20 cellular contexts compared by ENCODE assay signal in the genomic region with DNA sequence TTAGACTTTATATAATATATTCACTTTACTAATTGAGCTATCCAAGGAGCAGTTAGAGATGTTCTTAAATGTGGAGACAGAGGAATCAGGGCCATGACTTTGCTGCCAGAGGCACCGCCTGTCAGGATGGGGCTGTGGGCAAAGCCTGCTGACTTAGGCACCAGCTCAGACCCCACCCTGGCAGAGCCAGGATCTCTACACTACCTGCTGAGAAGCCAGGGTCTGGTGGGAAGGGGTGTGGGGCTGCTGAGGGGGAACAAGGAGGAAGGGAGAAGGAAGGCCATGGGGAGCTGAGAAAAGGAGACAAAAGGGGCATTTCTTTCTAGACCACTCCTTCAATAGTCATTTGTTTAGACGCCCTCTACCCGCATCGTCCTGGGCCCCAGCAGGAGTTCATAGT.
DNase-seq lines count a peak whose midpoint lies in the region; ATAC-seq and TF ChIP-seq lines count a peak whose summit lies in the region.
"Had no signal": no experiment of that assay in that cellular context is flagged by ENCODE, and none has a peak within 500 bp of the region (broad histone marks: within the 10 kb centered on the region; RNA-seq: fewer than 3 reads in every experiment).

No MANE protein-coding gene starts in this region.

- intact Hi-C loops in dorsolateral prefrontal cortex (cut with DNase I): no loop called here

- no peak for TF ChIP-seq CTCF in dorsolateral prefrontal cortex (IDR thresholded peaks at IDR 0.05 in 54 of 56, conservative IDR thresholded peaks at IDR 0.05 in 2 of 56; ENCODE audit: low read depth in 1 of 56, partially characterized antibody in 56 of 56)
- no peak for TF ChIP-seq CTCF in chondrocyte (IDR thresholded peaks at IDR 0.05)

- DNase-seq in caudate nucleus (lab: John Stamatoyannopoulos, UW) (no peak), dorsolateral prefrontal cortex (no peak), substantia nigra (lab: John Stamatoyannopoulos, UW) (no peak), chondrocyte (ENCODE audit: low spot score) (no peak), T1000 (lab: John Stamatoyannopoulos, UW) (no peak), AG20443 (ENCODE audit: low spot score) (no peak)
- DNase-seq: 8988T; ACHN; AML-193; Caco-2; Calu3; CD4-positive, alpha-beta T cell; CD8-positive, alpha-beta T cell; DMS79 treated with DMSO at 0.1 percent for 48 hours; GF-D8 had no signal

- H3K27ac ChIP-seq in angular gyrus (ENCODE audit: low read depth, low read length): peak overlapping the region; percentile 73
- peak overlapping the region; percentile 72 for H3K27ac ChIP-seq in caudate nucleus (ENCODE audit: low read depth, low read length)
- peak overlapping the region; percentile 5 to 100 (median 89) for H3K27ac ChIP-seq in dorsolateral prefrontal cortex
- H3K27ac ChIP-seq in substantia nigra (ENCODE audit: low read depth, low read length, poor library complexity, severe bottlenecking): peak overlapping the region; percentile 89
- H3K27ac ChIP-seq: BLaER1 treated with 17β-estradiol and CSF1 and Interleukin-3, amounts not matched to agents 10 nM and 100 nM; C4-2B had no signal

- no peaks in the 10 kb centered on the region for H3K9me3 Mint-ChIP-seq in chondrocyte (ENCODE audit: low read depth)
- H3K9me3 Mint-ChIP-seq: CD4-positive, alpha-beta T cell; CD8-positive, alpha-beta T cell had no signal

- peaks cover 32% of the 10 kb centered on the region for H3K27me3 Mint-ChIP-seq in chondrocyte (ENCODE audit: low read depth)

- no peak overlapping the region for H3K4me3 ChIP-seq in dorsolateral prefrontal cortex
- H3K4me3 ChIP-seq: BLaER1 treated with 17β-estradiol and CSF1 and Interleukin-3, amounts not matched to agents 10 nM and 100 nM had no signal

- H3K27ac Mint-ChIP-seq in chondrocyte (ENCODE audit: unreplicated experiment): no peak overlapping the region
- H3K27ac Mint-ChIP-seq: B cell; CD4-positive, alpha-beta T cell; CD8-positive, alpha-beta T cell had no signal

- no peak overlapping the region for H3K4me3 Mint-ChIP-seq in chondrocyte (ENCODE audit: unreplicated experiment)
- H3K4me3 Mint-ChIP-seq: B cell; CD4-positive, alpha-beta T cell; CD8-positive, alpha-beta T cell had no signal

- H3K27me3 ChIP-seq in dorsolateral prefrontal cortex: peaks cover 0 to 6% (median 0%) of the 10 kb centered on the region in 45 donors
- H3K27me3 ChIP-seq: BLaER1 treated with 17β-estradiol and CSF1 and Interleukin-3, amounts not matched to agents 10 nM and 100 nM had no signal

- no peaks in the 10 kb centered on the region for H3K36me3 Mint-ChIP-seq in chondrocyte (ENCODE audit: low read depth)
- H3K36me3 Mint-ChIP-seq: CD8-positive, alpha-beta T cell had no signal

- no peak for ATAC-seq in GM21723 (IDR thresholded peaks at IDR 0.05; ENCODE audit: unreplicated experiment)
- ATAC-seq: CD8-positive, alpha-beta T cell had no signal

- H3K4me1 Mint-ChIP-seq in chondrocyte (ENCODE audit: low read depth): no peaks in the 10 kb centered on the region
- H3K4me1 Mint-ChIP-seq: B cell had no signal
